ENCODE assay signal across 20 cellular contexts in genomic region chr12:59234391-59234790, GRCh38.
DNase-seq lines count a peak whose midpoint lies in the region; ATAC-seq and TF ChIP-seq lines count a peak whose summit lies in the region.
"Had no signal": no experiment of that assay in that cellular context is flagged by ENCODE, and none has a peak within 500 bp of the region (broad histone marks: within the 10 kb centered on the region; RNA-seq: fewer than 3 reads in every experiment).

No MANE protein-coding gene starts in this region.

- H3K36me3 Mint-ChIP-seq in GM23338 (ENCODE audit: low read depth) (peaks cover 5% of the 10 kb centered on the region; the same call in 1 of the 3 replicates), WTC11 (peaks cover 5% of the 10 kb centered on the region; the same call in 1 of the 2 replicates), endodermal cell (ENCODE audit: low read depth) (no peaks in the 10 kb centered on the region)
- H3K36me3 Mint-ChIP-seq: CD4-positive, alpha-beta memory T cell had no signal

- H3K36me3 ChIP-seq in GM23338 (ENCODE audit: insufficient read depth) (no peaks in the 10 kb centered on the region), endodermal cell (ENCODE audit: control insufficient read depth, insufficient read depth, low read length) (no peaks in the 10 kb centered on the region), esophagus muscularis mucosa (no peaks in the 10 kb centered on the region)

- H2AFZ ChIP-seq in GM23338: no peak overlapping the region

- CTCF ChIA-PET in WTC11 (lab: Charles Lee): no interaction called here

- H3K79me2 ChIP-seq in GM23338 (replicated peaks; ENCODE audit: insufficient read depth): no peaks in the 10 kb centered on the region

- ATAC-seq in GM23338 (no peak), WTC11 (peak; percentile 54), GM21381 (IDR thresholded peaks at IDR 0.05; ENCODE audit: unreplicated experiment) (no peak)
- ATAC-seq: A549, HCT116 had no signal

- H3K4me3 Mint-ChIP-seq in GM23338 (no peak overlapping the region), WTC11 (no peak overlapping the region), endodermal cell (no peak overlapping the region)
- H3K4me3 Mint-ChIP-seq: CD4-positive, alpha-beta memory T cell had no signal

- H4K20me1 ChIP-seq in GM23338 (replicated peaks; ENCODE audit: insufficient read depth): no peaks in the 10 kb centered on the region

- no peak overlapping the region for H3K4me2 ChIP-seq in GM23338
- H3K4me2 ChIP-seq: A549 had no signal

- H3K4me1 ChIP-seq in GM23338 (ENCODE audit: insufficient read depth) (peaks cover 16% of the 10 kb centered on the region; the same call in 1 of the 2 replicates), endodermal cell (ENCODE audit: control insufficient read depth, insufficient read depth, low read length) (no peaks in the 10 kb centered on the region), esophagus muscularis mucosa (no peaks in the 10 kb centered on the region)
- H3K4me1 ChIP-seq: A549 had no signal

- DNase-seq in GM23338 (ENCODE audit: low spot score) (peak; percentile 5), NCI-H146 (lab: John Stamatoyannopoulos, UW) (peak; percentile 68), WTC11 (ENCODE audit: low spot score) (no peak), endodermal cell (peak; percentile 76), NCI-H510A (lab: John Stamatoyannopoulos, UW) (no peak), GOT3 (lab: John Stamatoyannopoulos, UW) (no peak), esophagus muscularis mucosa (ENCODE audit: extremely low spot score) (no peak)
- DNase-seq: 8988T; ACHN; AML-193; C1 segment of cervical spinal cord; Calu3; CD4-positive, alpha-beta memory T cell; COR-L47; DMS53; DMS79 treated with DMSO at 0.1 percent for 48 hours; GF-D8 had no signal

- H3K27ac Mint-ChIP-seq in GM23338 (no peak overlapping the region), WTC11 (no peak overlapping the region), endodermal cell (no peak overlapping the region)
- H3K27ac Mint-ChIP-seq: CD4-positive, alpha-beta memory T cell had no signal

- no peaks in the 10 kb centered on the region; the same call in 1 of the 2 replicates for H3K9me2 ChIP-seq in GM23338 (ENCODE audit: insufficient read depth)

- 92 to 98% methylated on average over 7 to 10 of the region's 10 CpGs for WGBS in endodermal cell (ENCODE audit: insufficient coverage in 1 of 2, insufficient read length in 1 of 2), 2 experiments
- 85% methylated on average over 10 of the region's 10 CpGs for WGBS in esophagus muscularis mucosa

- H3F3A ChIP-seq in GM23338 (replicated peaks; ENCODE audit: low read depth): no peaks in the 10 kb centered on the region

- no peak for TF ChIP-seq POLR2A in esophagus muscularis mucosa (IDR thresholded peaks at IDR 0.05; ENCODE audit: low read depth)

- no peak for TF ChIP-seq EP300 in esophagus muscularis mucosa (IDR thresholded peaks at IDR 0.05)

- H3K27me3 Mint-ChIP-seq in GM23338 (ENCODE audit: insufficient read depth, low read depth, poor library complexity) (no peaks in the 10 kb centered on the region), WTC11 (ENCODE audit: low read depth) (peaks cover 5% of the 10 kb centered on the region; the same call in 1 of the 2 replicates), endodermal cell (ENCODE audit: insufficient read depth) (no peaks in the 10 kb centered on the region)

- H3K9me3 Mint-ChIP-seq in GM23338 (peaks cover 18% of the 10 kb centered on the region; the same call in 2 of the 3 replicates), WTC11 (peaks cover 12% of the 10 kb centered on the region), endodermal cell (peaks cover 7% of the 10 kb centered on the region)

- H3K4me3 ChIP-seq in GM23338: no peak overlapping the region
- no peak overlapping the region for H3K4me3 ChIP-seq in endodermal cell (ENCODE audit: low read length)
- no peak overlapping the region for H3K4me3 ChIP-seq in esophagus muscularis mucosa
- H3K4me3 ChIP-seq: A549 had no signal

- TF ChIP-seq CTCF in GM23338 (conservative IDR thresholded peaks at IDR 0.05; ENCODE audit: low read depth in 2 of 2): no peak
- TF ChIP-seq CTCF in WTC11 (IDR thresholded peaks at IDR 0.05): no peak
- no peak for TF ChIP-seq CTCF in endodermal cell (conservative IDR thresholded peaks at IDR 0.05)
- no peak for TF ChIP-seq CTCF in esophagus muscularis mucosa (IDR thresholded peaks at IDR 0.05)

- peaks cover 18% of the 10 kb centered on the region for H3K9me3 ChIP-seq in endodermal cell (ENCODE audit: control insufficient read depth, low read length)
- no peaks in the 10 kb centered on the region for H3K9me3 ChIP-seq in esophagus muscularis mucosa
- H3K9me3 ChIP-seq: A549 had no signal

- peaks cover 8% of the 10 kb centered on the region for H3K4me1 Mint-ChIP-seq in GM23338
- H3K4me1 Mint-ChIP-seq in WTC11: peaks cover 26% of the 10 kb centered on the region
- H3K4me1 Mint-ChIP-seq in endodermal cell: peaks cover 11% of the 10 kb centered on the region
- H3K4me1 Mint-ChIP-seq: CD4-positive, alpha-beta memory T cell had no signal

- H3K27ac ChIP-seq in GM23338 (ENCODE audit: low read depth) (no peak overlapping the region), endodermal cell (ENCODE audit: low read depth, low read length) (no peak overlapping the region), esophagus muscularis mucosa (replicated peaks in 1 of 4) (no peak overlapping the region)
- H3K27ac ChIP-seq: A549 had no signal

- POLR2A ChIA-PET in WTC11 (lab: Charles Lee): no interaction called here

- H3K27me3 ChIP-seq in GM23338 (ENCODE audit: insufficient read depth) (no peaks in the 10 kb centered on the region), endodermal cell (ENCODE audit: control insufficient read depth, insufficient read depth, low read length, poor library complexity, severe bottlenecking) (no peaks in the 10 kb centered on the region), esophagus muscularis mucosa (no peaks in the 10 kb centered on the region)

- intact Hi-C loops in esophagus muscularis mucosa (cut with DNase I): no loop called here

- no peak overlapping the region for H3K9ac ChIP-seq in endodermal cell (ENCODE audit: extremely low read depth, low read length, poor library complexity, severe bottlenecking)

TF ChIP-seq in GM23338, 12 proteins besides CTCF, POLR2A, EP300 and RAD21 (continues in another document):
- TF ChIP-seq REST (IDR thresholded peaks at IDR 0.05; ENCODE audit: unreplicated experiment) (no peak), JUNB (IDR thresholded peaks at IDR 0.05; ENCODE audit: unreplicated experiment) (no peak), EZH2 (IDR thresholded peaks at IDR 0.05; ENCODE audit: low read depth, unreplicated experiment) (no peak), CREB1 (CRISPR knock-in tag; IDR thresholded peaks at IDR 0.05; ENCODE audit: low read depth) (no peak)

TF ChIP-seq in WTC11, 78 proteins besides CTCF, POLR2A, EP300 and RAD21 (continues in another document):
- TF ChIP-seq ZNF219 (CRISPR knock-in tag; IDR thresholded peaks at IDR 0.05; ENCODE audit: borderline replicate concordance): no peak
- TF ChIP-seq, protein P1, sequence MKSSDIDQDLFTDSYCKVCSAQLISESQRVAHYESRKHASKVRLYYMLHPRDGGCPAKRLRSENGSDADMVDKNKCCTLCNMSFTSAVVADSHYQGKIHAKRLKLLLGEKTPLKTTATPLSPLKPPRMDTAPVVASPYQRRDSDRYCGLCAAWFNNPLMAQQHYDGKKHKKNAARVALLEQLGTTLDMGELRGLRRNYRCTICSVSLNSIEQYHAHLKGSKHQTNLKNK (CRISPR knock-in tag; IDR thresholded peaks at IDR 0.05): no peak
- TF ChIP-seq ZNF138 (CRISPR knock-in tag; conservative IDR thresholded peaks at IDR 0.05): no peak
- TF ChIP-seq HMGA2 (CRISPR knock-in tag; IDR thresholded peaks at IDR 0.05): no peak
- TF ChIP-seq CBFB (CRISPR knock-in tag; IDR thresholded peaks at IDR 0.05; ENCODE audit: low read depth): no peak
- TF ChIP-seq ARID4B (CRISPR knock-in tag; IDR thresholded peaks at IDR 0.05; ENCODE audit: borderline replicate concordance): no peak
- TF ChIP-seq SOX15 (CRISPR knock-in tag; IDR thresholded peaks at IDR 0.05): no peak
- TF ChIP-seq NR1H2 (CRISPR knock-in tag; IDR thresholded peaks at IDR 0.05): no peak
- TF ChIP-seq ELF4 (CRISPR knock-in tag; IDR thresholded peaks at IDR 0.05; ENCODE audit: low read depth): no peak
- TF ChIP-seq ATF1 (CRISPR knock-in tag; IDR thresholded peaks at IDR 0.05): no peak
- no peak for TF ChIP-seq GRHL2 (CRISPR knock-in tag; IDR thresholded peaks at IDR 0.05; ENCODE audit: insufficient replicate concordance, severe bottlenecking)
- no peak for TF ChIP-seq RELA (CRISPR knock-in tag; IDR thresholded peaks at IDR 0.05; ENCODE audit: borderline replicate concordance)

Comparison
In these comparisons a context has a peak if more than half of its experiments do, and no peak if none do; other contexts are left out.
1. DNase-seq: peak in GM23338 (single experiment), NCI-H146 (single experiment) and endodermal cell (single experiment); none in WTC11 (single experiment), NCI-H510A (single experiment), GOT3 (single experiment) and esophagus muscularis mucosa (single experiment).